ENCODE assay signal across 1 cellular context in genomic region chr2:27152796-27153464, GRCh38.
TF ChIP-seq lines count a peak whose summit lies in the region.

No MANE protein-coding gene starts in this region.

TF ChIP-seq in SK-N-SH treated with all-trans-retinoic acid at 6 μM for 48 hours, 23 proteins besides CTCF, POLR2A, EP300 and RAD21:
- TF ChIP-seq, protein P1, sequence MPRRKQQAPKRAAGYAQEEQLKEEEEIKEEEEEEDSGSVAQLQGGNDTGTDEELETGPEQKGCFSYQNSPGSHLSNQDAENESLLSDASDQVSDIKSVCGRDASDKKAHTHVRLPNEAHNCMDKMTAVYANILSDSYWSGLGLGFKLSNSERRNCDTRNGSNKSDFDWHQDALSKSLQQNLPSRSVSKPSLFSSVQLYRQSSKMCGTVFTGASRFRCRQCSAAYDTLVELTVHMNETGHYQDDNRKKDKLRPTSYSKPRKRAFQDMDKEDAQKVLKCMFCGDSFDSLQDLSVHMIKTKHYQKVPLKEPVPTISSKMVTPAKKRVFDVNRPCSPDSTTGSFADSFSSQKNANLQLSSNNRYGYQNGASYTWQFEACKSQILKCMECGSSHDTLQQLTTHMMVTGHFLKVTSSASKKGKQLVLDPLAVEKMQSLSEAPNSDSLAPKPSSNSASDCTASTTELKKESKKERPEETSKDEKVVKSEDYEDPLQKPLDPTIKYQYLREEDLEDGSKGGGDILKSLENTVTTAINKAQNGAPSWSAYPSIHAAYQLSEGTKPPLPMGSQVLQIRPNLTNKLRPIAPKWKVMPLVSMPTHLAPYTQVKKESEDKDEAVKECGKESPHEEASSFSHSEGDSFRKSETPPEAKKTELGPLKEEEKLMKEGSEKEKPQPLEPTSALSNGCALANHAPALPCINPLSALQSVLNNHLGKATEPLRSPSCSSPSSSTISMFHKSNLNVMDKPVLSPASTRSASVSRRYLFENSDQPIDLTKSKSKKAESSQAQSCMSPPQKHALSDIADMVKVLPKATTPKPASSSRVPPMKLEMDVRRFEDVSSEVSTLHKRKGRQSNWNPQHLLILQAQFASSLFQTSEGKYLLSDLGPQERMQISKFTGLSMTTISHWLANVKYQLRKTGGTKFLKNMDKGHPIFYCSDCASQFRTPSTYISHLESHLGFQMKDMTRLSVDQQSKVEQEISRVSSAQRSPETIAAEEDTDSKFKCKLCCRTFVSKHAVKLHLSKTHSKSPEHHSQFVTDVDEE (CRISPR knock-in tag; IDR thresholded peaks at IDR 0.05) = no peak
- TF ChIP-seq GLIS3 (CRISPR knock-in tag; IDR thresholded peaks at IDR 0.05) (no peak), TOX (CRISPR knock-in tag; IDR thresholded peaks at IDR 0.05; ENCODE audit: borderline replicate concordance) (no peak), BACH2 (CRISPR knock-in tag; IDR thresholded peaks at IDR 0.05; ENCODE audit: borderline replicate concordance) (no peak)
TF ChIP-seq in SK-N-SH treated with all-trans-retinoic acid at 6 μM for 48 hours: peak in this region for 0.
